24 cellular contexts compared by ENCODE assay signal in the genomic region with DNA sequence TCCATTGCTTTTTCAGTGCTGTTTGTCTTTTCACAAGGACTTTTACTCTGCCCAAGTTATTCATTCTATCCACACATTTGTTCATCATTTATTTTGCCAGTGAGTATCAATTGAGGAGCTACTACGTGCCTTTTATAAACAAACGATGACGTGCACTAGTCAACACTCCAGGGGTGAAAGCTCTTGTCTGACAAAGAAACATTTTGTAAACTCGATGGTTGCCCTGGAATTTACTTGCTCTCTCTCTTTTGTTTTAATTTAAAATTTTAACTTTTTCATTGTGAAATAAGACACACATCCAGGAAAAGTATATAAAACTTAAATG. TPM values are rescaled to one million over a fixed set of nuclear protein-coding genes. Genes with fewer than 3 reads are reported as not detected.
DNase-seq lines count a peak whose midpoint lies in the region; ATAC-seq, FAIRE-seq and TF ChIP-seq lines count a peak whose summit lies in the region.
"Had no signal": no experiment of that assay in that cellular context is flagged by ENCODE, and none has a peak within 500 bp of the region (broad histone marks: within the 10 kb centered on the region; RNA-seq: fewer than 3 reads in every experiment).

No MANE protein-coding gene starts in this region.

- H3K4me3 Mint-ChIP-seq in WTC11 = no peak overlapping the region
- H3K4me3 Mint-ChIP-seq: IgD-negative memory B cell had no signal

- H3K9me3 ChIP-seq in IMR-90 (ENCODE audit: control insufficient read depth, insufficient read depth, low read length) = no peaks in the 10 kb centered on the region
- no peaks in the 10 kb centered on the region for H3K9me3 ChIP-seq in lower lobe of right lung
- no peaks in the 10 kb centered on the region for H3K9me3 ChIP-seq in suprapubic skin
- H3K9me3 ChIP-seq: breast epithelium, neutrophil, SJSA1 had no signal

- DNase-seq in IMR-90 (peak; percentile 61), WTC11 (ENCODE audit: low spot score) (no peak), lower lobe of right lung (no peak), suprapubic skin (ENCODE audit: low spot score in 2 of 2) (no peak), frontal cortex (ENCODE audit: low spot score in 2 of 2) (no peak), putamen (ENCODE audit: low spot score) (no peak), NCI-H2227 treated with DMSO at 0.1 percent for 48 hours (lab: John Stamatoyannopoulos, UW) (no peak)
- DNase-seq: activated CD4-positive, alpha-beta T cell treated with anti-CD3 and anti-CD28 coated beads for 4 hours; activated naive CD4-positive, alpha-beta T cell; activated T-cell treated with anti-CD3 and anti-CD28 coated beads, Interleukin-2, amount 50 U/mL, for 48 hours; CD4-positive, CD25-positive, alpha-beta regulatory T cell; NCI-H1105 treated with DMSO at 0.1 percent for 48 hours; stimulated activated CD4-positive, alpha-beta T cell treated with anti-CD3 and anti-CD28 coated beads, Interleukin-2, amount 100 ng/mL, for 24 hours; T-helper 1 cell had no signal

- H3K4me1 ChIP-seq in IMR-90 (ENCODE audit: control insufficient read depth, insufficient read depth, low read length) (peaks cover 18% of the 10 kb centered on the region), lower lobe of right lung (peaks cover 22% of the 10 kb centered on the region), suprapubic skin (peaks cover 19% of the 10 kb centered on the region)

- intact Hi-C loops in IMR-90 (cut with micrococcal nuclease) = no loop called here
- intact Hi-C loops in lower lobe of right lung (cut with DNase I) = no loop called here

- no peak overlapping the region for H2BK15ac ChIP-seq in IMR-90 (ENCODE audit: low read depth, low read length)

- peaks cover 44% of the 10 kb centered on the region for H3K4me1 Mint-ChIP-seq in WTC11
- H3K4me1 Mint-ChIP-seq: CD4-positive, CD25-positive, alpha-beta regulatory T cell; IgD-negative memory B cell had no signal

- POLR2A ChIA-PET in IMR-90 (lab: Charles Lee; ENCODE audit: unreplicated experiment) = no interaction called here
- POLR2A ChIA-PET in WTC11 (lab: Charles Lee) = interaction anchor here (0.9 to 1.3 kb wide), 3 partner anchors 28 to 51 kb away, joined by 3 to 5 read pairs (median 4); partner anchors contain the start of gene RSPH9

- H4K5ac ChIP-seq in IMR-90 (ENCODE audit: low read depth, low read length) = no peak overlapping the region

- in situ Hi-C loops in IMR-90 (cut with MboI; ENCODE audit: low sequenced_read_pairs) = no loop called here

- TF ChIP-seq CTCF in IMR-90 (conservative IDR thresholded peaks at IDR 0.05; ENCODE audit: low read depth, low read length) (no peak), WTC11 (IDR thresholded peaks at IDR 0.05) (no peak), lower lobe of right lung (IDR thresholded peaks at IDR 0.05) (no peak), suprapubic skin (IDR thresholded peaks at IDR 0.05) (no peak)

- H3K36me3 Mint-ChIP-seq in WTC11 = no peaks in the 10 kb centered on the region; the same call in 1 of the 2 replicates
- H3K36me3 Mint-ChIP-seq: CD4-positive, CD25-positive, alpha-beta regulatory T cell; IgD-negative memory B cell had no signal

- no peak overlapping the region for H3K14ac ChIP-seq in IMR-90 (replicated peaks; ENCODE audit: low read depth, low read length)

- no peaks in the 10 kb centered on the region for H3K27me3 ChIP-seq in IMR-90 (ENCODE audit: control insufficient read depth, insufficient read depth, low read length)
- H3K27me3 ChIP-seq in lower lobe of right lung (ENCODE audit: low read depth) = no peaks in the 10 kb centered on the region
- H3K27me3 ChIP-seq in suprapubic skin = peaks cover 18% of the 10 kb centered on the region
- H3K27me3 ChIP-seq: breast epithelium, SJSA1 had no signal

- H2AK5ac ChIP-seq in IMR-90 (ENCODE audit: low read depth, low read length) = no peak overlapping the region

- H4K20me1 ChIP-seq in IMR-90 (ENCODE audit: insufficient read depth, low read length) = no peaks in the 10 kb centered on the region

- no peak overlapping the region for H3K23ac ChIP-seq in IMR-90 (ENCODE audit: low read depth, low read length)

- TF ChIP-seq EP300 in suprapubic skin (IDR thresholded peaks at IDR 0.05) = no peak

- no peak overlapping the region for H2BK5ac ChIP-seq in IMR-90 (ENCODE audit: low read depth, low read length, poor library complexity, severe bottlenecking)

- dilution Hi-C loops in IMR-90 (cut with HindIII; ENCODE audit: low sequenced_read_pairs, unreplicated experiment) = no loop called here

- H4K8ac ChIP-seq in IMR-90 (ENCODE audit: low read depth in 2 of 2, low read length in 2 of 2) = no peak overlapping the region

- WGBS in IMR-90 (ENCODE audit: extremely low coverage in 2 of 2, insufficient read length in 1 of 2), 2 experiments = no CpG with 5 or more reads among the region's 4 CpGs
- WGBS in suprapubic skin = 72% methylated on average over 4 of the region's 4 CpGs

- H3K9me1 ChIP-seq in IMR-90 (ENCODE audit: insufficient read depth, low read length) = peaks cover 5% of the 10 kb centered on the region

- H2AFZ ChIP-seq in IMR-90 (replicated peaks; ENCODE audit: low read length, poor library complexity) = no peak overlapping the region

- peak; percentile 30; the same call in 1 of the 2 replicates for ATAC-seq in IMR-90 (ENCODE audit: low read depth)
- ATAC-seq in WTC11 = no peak
- ATAC-seq in lower lobe of right lung = no peak
- ATAC-seq: HCT116, Panc1 had no signal

- no peak for TF ChIP-seq RAD21 in IMR-90 (IDR thresholded peaks at IDR 0.05; ENCODE audit: low read length)

- TF ChIP-seq POLR2A in IMR-90 (IDR thresholded peaks at IDR 0.05; ENCODE audit: low read depth, low read length) (no peak), suprapubic skin (IDR thresholded peaks at IDR 0.05) (no peak)

- H3K56ac ChIP-seq in IMR-90 (ENCODE audit: extremely low read depth, insufficient read depth, low read length) = no peak overlapping the region

- H3K4me3 ChIP-seq in IMR-90 (ENCODE audit: insufficient read depth, low read depth, low read length) = no peak overlapping the region
- H3K4me3 ChIP-seq in lower lobe of right lung = no peak overlapping the region
- H3K4me3 ChIP-seq in suprapubic skin = no peak overlapping the region
- H3K4me3 ChIP-seq: breast epithelium, coronary artery, lung, SJSA1, smooth muscle cell had no signal

- BruUV-seq in IMR-90 (replicated peaks; lab: Mats Ljungman, UMichigan) = no TSS peak

- H3K27ac ChIP-seq in IMR-90 (ENCODE audit: insufficient read depth, low read length) (peak overlapping the region; percentile 8; the same call in 1 of the 2 replicates), lower lobe of right lung (peak overlapping the region; percentile 66), suprapubic skin (peak overlapping the region; percentile 27)
- H3K27ac ChIP-seq: coronary artery, neutrophil, SJSA1 had no signal

- no peak overlapping the region for H3K4ac ChIP-seq in IMR-90 (ENCODE audit: low read depth, low read length)

- no peak overlapping the region for H2BK120ac ChIP-seq in IMR-90 (ENCODE audit: low read depth, low read length)

- no peaks in the 10 kb centered on the region for H3K9me3 Mint-ChIP-seq in WTC11
- H3K9me3 Mint-ChIP-seq: IgD-negative memory B cell had no signal

- H3K36me3 ChIP-seq in IMR-90 (ENCODE audit: control insufficient read depth, insufficient read depth, low read length) = no peaks in the 10 kb centered on the region
- no peaks in the 10 kb centered on the region for H3K36me3 ChIP-seq in lower lobe of right lung
- no peaks in the 10 kb centered on the region for H3K36me3 ChIP-seq in suprapubic skin
- H3K36me3 ChIP-seq: breast epithelium, neutrophil, SJSA1 had no signal

- no peaks in the 10 kb centered on the region; the same call in 1 of the 2 replicates for H3K27me3 Mint-ChIP-seq in WTC11 (ENCODE audit: low read depth)

- no peaks in the 10 kb centered on the region for H3K79me1 ChIP-seq in IMR-90 (ENCODE audit: low read depth in 1 of 2, low read length in 2 of 2)

- no peak overlapping the region for H2AK9ac ChIP-seq in IMR-90 (replicated peaks; ENCODE audit: low read depth, low read length, poor library complexity)

- H3K18ac ChIP-seq in IMR-90 (ENCODE audit: low read depth, low read length) = no peak overlapping the region; the same call in 1 of the 2 replicates

- no peak for FAIRE-seq in frontal cortex (lab: Jason Lieb, UNC)
- FAIRE-seq: GM19239 had no signal

- no peak overlapping the region; the same call in 1 of the 2 replicates for H3K4me2 ChIP-seq in IMR-90 (ENCODE audit: low read depth, low read length)
- H3K4me2 ChIP-seq: smooth muscle cell had no signal

- no peak overlapping the region for H3K9ac ChIP-seq in IMR-90 (ENCODE audit: low read depth, low read length)

- no peak overlapping the region for H2BK20ac ChIP-seq in IMR-90 (ENCODE audit: low read depth, low read length)

- peak overlapping the region; percentile 69 for H3K27ac Mint-ChIP-seq in WTC11
- H3K27ac Mint-ChIP-seq: CD4-positive, CD25-positive, alpha-beta regulatory T cell; IgD-negative memory B cell had no signal

- no peak overlapping the region for H4K91ac ChIP-seq in IMR-90 (ENCODE audit: insufficient read depth, low read depth, low read length)

- CTCF ChIA-PET in IMR-90 (lab: Yijun Ruan, JAX) = interaction anchor here (0.6 kb wide), 1 partner anchor 526 kb away, joined by 5 read pairs; no protein-coding TSS in a partner anchor
- CTCF ChIA-PET in WTC11 (lab: Charles Lee) = interaction anchor here (0.8 to 3.3 kb wide), 6 partner anchors 26 to 383 kb away, joined by 3 to 12 read pairs (median 4); partner anchors contain the start of gene VEGFA

TF ChIP-seq in IMR-90, 13 proteins besides CTCF, POLR2A, EP300 and RAD21:
- no peak for TF ChIP-seq MAFK (IDR thresholded peaks at IDR 0.05; ENCODE audit: low read depth, low read length)
- peak; percentile 26; the same call in 1 of the 2 replicates for TF ChIP-seq BHLHE40 (IDR thresholded peaks at IDR 0.05; ENCODE audit: low read depth, low read length)

RNA-seq across cellular contexts. Expression of gene MRPS18A, which starts 8.3 kb away (rescaled TPM):
- total RNA-seq in IMR-90 (2012; rRNA removed) (43.0 and 47.0 TPM in 2 replicates), WTC11 (2021) (58.6 to 61.6 TPM (median 59.1 TPM) in 3 replicates), lower lobe of right lung (30.2 TPM), suprapubic skin (10 to 100 TPM; 43.6 to 59.0 (median 48.6) TPM), frontal cortex (16.3 TPM)
- polyA plus RNA-seq in IMR-90 (2012; rRNA removed) = 56.6 and 56.8 TPM in 2 replicates
- 53.5 and 60.4 TPM in 2 replicates for polyA plus RNA-seq in IMR-90 (2012; cell fraction: cytosol; rRNA removed)
- polyA plus RNA-seq in IMR-90 (2012; cell fraction: nucleus; rRNA removed; ENCODE audit: low replicate concordance) = 24.4 and 30.5 TPM in 2 replicates

RNA-seq across cellular contexts. Expression of gene RSPH9, which starts 51.1 kb away (rescaled TPM):
- total RNA-seq in IMR-90 (2012; rRNA removed) (under 0.01 and 0.18 TPM in 2 replicates), WTC11 (2021) (0.16 to 0.35 TPM (median 0.32 TPM) in 3 replicates), lower lobe of right lung (2.6 TPM), suprapubic skin (under 1 TPM in 2 of 4 donors, not detected in 2; 0.24 to 0.57 TPM), frontal cortex (6.1 TPM)
- polyA plus RNA-seq in IMR-90 (2012; rRNA removed) = 0.21 and 0.24 TPM in 2 replicates
- polyA plus RNA-seq in IMR-90 (2012; cell fraction: cytosol; rRNA removed) = 0.34 and 0.38 TPM in 2 replicates
- polyA plus RNA-seq in IMR-90 (2012; cell fraction: nucleus; rRNA removed; ENCODE audit: low replicate concordance) = 0.14 and 0.24 TPM in 2 replicates
- total RNA-seq: breast epithelium, SJSA1 had no signal

Comparison
In these comparisons a context has a peak if more than half of its experiments do, and no peak if none do; other contexts are left out.
1. H3K27ac ChIP-seq: peak in every context shown above with its lines; median percentile 66 in lower lobe of right lung; 27 in suprapubic skin; 8 in IMR-90.